ENCODE assay signal across 1 cellular context in the genomic region with DNA sequence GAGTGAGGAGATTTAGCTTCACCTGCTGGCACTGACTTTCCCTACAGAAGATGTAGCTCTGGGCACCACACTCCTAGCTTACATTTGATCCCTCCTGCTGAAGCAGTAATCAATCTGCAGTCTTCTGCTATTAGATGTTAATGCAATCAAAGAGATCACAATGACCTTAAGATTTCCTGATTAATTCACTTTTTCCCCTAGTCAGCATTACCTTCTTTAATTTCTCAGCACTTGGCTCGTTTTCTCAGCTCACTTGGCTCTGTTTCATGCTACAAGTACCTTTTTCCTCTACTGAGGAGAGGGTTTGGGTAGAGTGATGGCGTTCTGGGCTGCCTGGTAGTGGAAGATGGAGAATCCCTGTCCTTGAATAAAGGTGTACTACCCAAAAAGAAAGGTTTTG.
TF ChIP-seq lines count a peak whose summit lies in the region.

No MANE protein-coding gene starts in this region.

TF ChIP-seq in A549, 52 proteins besides CTCF, POLR2A, EP300 and RAD21 (continued from another document):
- TF ChIP-seq, protein P1, sequence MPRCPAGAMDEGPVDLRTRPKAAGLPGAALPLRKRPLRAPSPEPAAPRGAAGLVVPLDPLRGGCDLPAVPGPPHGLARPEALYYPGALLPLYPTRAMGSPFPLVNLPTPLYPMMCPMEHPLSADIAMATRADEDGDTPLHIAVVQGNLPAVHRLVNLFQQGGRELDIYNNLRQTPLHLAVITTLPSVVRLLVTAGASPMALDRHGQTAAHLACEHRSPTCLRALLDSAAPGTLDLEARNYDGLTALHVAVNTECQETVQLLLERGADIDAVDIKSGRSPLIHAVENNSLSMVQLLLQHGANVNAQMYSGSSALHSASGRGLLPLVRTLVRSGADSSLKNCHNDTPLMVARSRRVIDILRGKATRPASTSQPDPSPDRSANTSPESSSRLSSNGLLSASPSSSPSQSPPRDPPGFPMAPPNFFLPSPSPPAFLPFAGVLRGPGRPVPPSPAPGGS (IDR thresholded peaks at IDR 0.05) = no peak
- TF ChIP-seq KDM1A (IDR thresholded peaks at IDR 0.05; ENCODE audit: low read depth) (no peak), RARB (CRISPR knock-in tag; IDR thresholded peaks at IDR 0.05) (no peak), CBX8 (IDR thresholded peaks at IDR 0.05) (no peak)
